Comparison of ENCODE assay signal across 19 cellular contexts in genomic region chr1:89548486-89548857, GRCh38. TPM values are rescaled to one million over a fixed set of nuclear protein-coding genes. Genes with fewer than 3 reads are reported as not detected.
DNase-seq lines count a peak whose midpoint lies in the region; ATAC-seq lines count a peak whose summit lies in the region.
"Had no signal": no experiment of that assay in that cellular context is flagged by ENCODE, and none has a peak within 500 bp of the region (broad histone marks: within the 10 kb centered on the region; RNA-seq: fewer than 3 reads in every experiment).

No MANE protein-coding gene starts in this region.

- POLR2A ChIA-PET in CD4-positive, alpha-beta memory T cell (lab: Charles Lee; ENCODE audit: partially characterized antibody), result no interaction called here

- H3K4me3 ChIP-seq in CD4-positive, alpha-beta memory T cell (ENCODE audit: low read length in 2 of 2), result no peak overlapping the region
- H3K4me3 ChIP-seq: body of pancreas, coronary artery, lung had no signal

- CTCF ChIA-PET in CD4-positive, alpha-beta memory T cell (lab: Charles Lee; ENCODE audit: partially characterized antibody), result interaction anchor here (1.0 kb wide), 1 partner anchor 65 kb away, joined by 3 read pairs; no protein-coding TSS in a partner anchor

- no peaks in the 10 kb centered on the region for H3K9me3 ChIP-seq in CD4-positive, alpha-beta memory T cell (ENCODE audit: control insufficient read depth in 1 of 2, low read length in 2 of 2)
- H3K9me3 ChIP-seq: body of pancreas had no signal

- H3K9me3 Mint-ChIP-seq in activated T-cell treated with anti-CD3 and anti-CD28 coated beads, Interleukin-2, amount 50 U/mL, for 72 hours, result no peaks in the 10 kb centered on the region
- H3K9me3 Mint-ChIP-seq in activated T-helper 2 cell treated with anti-CD3 and anti-CD28 coated beads, Interferon-gamma antibody, Interleukin-2, Interleukin-4, amounts not matched to agents 10 μg/mL and 5 μg/mL and 100 μg/mL, durations not matched to agents 14 hours and 24 hours and 36 hours, result no peaks in the 10 kb centered on the region
- no peaks in the 10 kb centered on the region for H3K9me3 Mint-ChIP-seq in stimulated activated naive CD8-positive, alpha-beta T cell treated with anti-CD3 and anti-CD28 coated beads, Interleukin-15, amount 100 ng/mL, for 72 hours
- no peaks in the 10 kb centered on the region for H3K9me3 Mint-ChIP-seq in CD4-positive, alpha-beta memory T cell
- H3K9me3 Mint-ChIP-seq: CD8-positive, alpha-beta memory T cell; H9; naive B cell had no signal

- peak overlapping the region; percentile 52 to 66 for H3K4me3 Mint-ChIP-seq in activated T-cell treated with anti-CD3 and anti-CD28 coated beads, Interleukin-2, amount 50 U/mL, for 72 hours
- no peak overlapping the region for H3K4me3 Mint-ChIP-seq in activated T-helper 2 cell treated with anti-CD3 and anti-CD28 coated beads, Interferon-gamma antibody, Interleukin-2, Interleukin-4, amounts not matched to agents 10 μg/mL and 5 μg/mL and 100 μg/mL, durations not matched to agents 14 hours and 24 hours and 36 hours (ENCODE audit: low read depth)
- H3K4me3 Mint-ChIP-seq in stimulated activated naive CD8-positive, alpha-beta T cell treated with anti-CD3 and anti-CD28 coated beads, Interleukin-15, amount 100 ng/mL, for 72 hours, result no peak overlapping the region
- H3K4me3 Mint-ChIP-seq in CD4-positive, alpha-beta memory T cell, result no peak overlapping the region
- H3K4me3 Mint-ChIP-seq: CD8-positive, alpha-beta memory T cell; H9; naive B cell had no signal

- peak overlapping the region; percentile 99 for H3K27ac Mint-ChIP-seq in activated T-cell treated with anti-CD3 and anti-CD28 coated beads, Interleukin-2, amount 50 U/mL, for 72 hours
- peak overlapping the region; percentile 63 for H3K27ac Mint-ChIP-seq in activated T-helper 2 cell treated with anti-CD3 and anti-CD28 coated beads, Interferon-gamma antibody, Interleukin-2, Interleukin-4, amounts not matched to agents 10 μg/mL and 5 μg/mL and 100 μg/mL, durations not matched to agents 14 hours and 24 hours and 36 hours
- H3K27ac Mint-ChIP-seq in stimulated activated naive CD8-positive, alpha-beta T cell treated with anti-CD3 and anti-CD28 coated beads, Interleukin-15, amount 100 ng/mL, for 72 hours, result peak overlapping the region; percentile 17 to 80
- no peak overlapping the region for H3K27ac Mint-ChIP-seq in CD4-positive, alpha-beta memory T cell
- H3K27ac Mint-ChIP-seq: CD8-positive, alpha-beta memory T cell; H9 had no signal

- H3K27ac ChIP-seq in CD4-positive, alpha-beta memory T cell (ENCODE audit: low read depth, low read length), result no peak overlapping the region

- peaks cover 8 to 17% of the 10 kb centered on the region in 2 donors for H3K36me3 Mint-ChIP-seq in activated T-cell treated with anti-CD3 and anti-CD28 coated beads, Interleukin-2, amount 50 U/mL, for 72 hours (ENCODE audit: insufficient read depth in 2 of 2)
- peaks cover 73% of the 10 kb centered on the region for H3K36me3 Mint-ChIP-seq in activated T-helper 2 cell treated with anti-CD3 and anti-CD28 coated beads, Interferon-gamma antibody, Interleukin-2, Interleukin-4, amounts not matched to agents 10 μg/mL and 5 μg/mL and 100 μg/mL, durations not matched to agents 14 hours and 24 hours and 36 hours (ENCODE audit: low read depth)
- peaks cover 10 to 18% of the 10 kb centered on the region in 2 donors for H3K36me3 Mint-ChIP-seq in CD4-positive, alpha-beta memory T cell
- H3K36me3 Mint-ChIP-seq: naive B cell had no signal

- intact Hi-C loops in activated T-helper 2 cell treated with anti-CD3 and anti-CD28 coated beads, Interferon-gamma antibody, Interleukin-2, Interleukin-4, amounts not matched to agents 10 μg/mL and 5 μg/mL and 100 μg/mL, durations not matched to agents 14 hours and 24 hours and 36 hours (cut with micrococcal nuclease), result no loop called here
- intact Hi-C loops in CD4-positive, alpha-beta memory T cell (cut with micrococcal nuclease), result loop anchor here (5.0 kb wide), 1 partner anchor 34 kb away; no protein-coding TSS in a partner anchor

- H3K27me3 Mint-ChIP-seq in activated T-cell treated with anti-CD3 and anti-CD28 coated beads, Interleukin-2, amount 50 U/mL, for 72 hours (ENCODE audit: low read depth), result no peaks in the 10 kb centered on the region
- H3K27me3 Mint-ChIP-seq in activated T-helper 2 cell treated with anti-CD3 and anti-CD28 coated beads, Interferon-gamma antibody, Interleukin-2, Interleukin-4, amounts not matched to agents 10 μg/mL and 5 μg/mL and 100 μg/mL, durations not matched to agents 14 hours and 24 hours and 36 hours (ENCODE audit: low read depth), result no peaks in the 10 kb centered on the region
- no peaks in the 10 kb centered on the region for H3K27me3 Mint-ChIP-seq in stimulated activated naive CD8-positive, alpha-beta T cell treated with anti-CD3 and anti-CD28 coated beads, Interleukin-15, amount 100 ng/mL, for 72 hours
- H3K27me3 Mint-ChIP-seq in CD4-positive, alpha-beta memory T cell, result no peaks in the 10 kb centered on the region
- H3K27me3 Mint-ChIP-seq: CD8-positive, alpha-beta memory T cell; naive B cell had no signal

- H3K36me3 ChIP-seq in CD4-positive, alpha-beta memory T cell (ENCODE audit: insufficient read depth, low read length), result no peaks in the 10 kb centered on the region

- DNase-seq in activated T-cell treated with anti-CD3 and anti-CD28 coated beads, Interleukin-2, amount 50 U/mL, for 72 hours, result no peak
- no peak for DNase-seq in activated T-cell treated with anti-CD3 and anti-CD28 coated beads, Interleukin-2, amount 50 U/mL, for 1 hour
- no peak for DNase-seq in activated T-helper 2 cell treated with anti-CD3 and anti-CD28 coated beads, Interferon-gamma antibody, Interleukin-2, Interleukin-4, amounts not matched to agents 10 μg/mL and 5 μg/mL and 100 μg/mL, durations not matched to agents 14 hours and 24 hours and 36 hours (ENCODE audit: low spot score)
- no peak for DNase-seq in stimulated activated naive CD8-positive, alpha-beta T cell treated with anti-CD3 and anti-CD28 coated beads, Interleukin-15, amount 100 ng/mL, for 72 hours
- no peak for DNase-seq in CD4-positive, alpha-beta memory T cell
- no peak for DNase-seq in iPS-NIHi7 (ENCODE audit: extremely low spot score)
- DNase-seq in activated CD8-positive, alpha-beta memory T cell treated with anti-CD3 and anti-CD28 coated beads for 24 hours, result no peak
- DNase-seq: activated CD4-positive, alpha-beta T cell treated with anti-CD3 and anti-CD28 coated beads, Interleukin-2, amount 50 U/mL, for 4 hours; activated effector memory CD4-positive, alpha-beta T cell treated with anti-CD3 and anti-CD28 coated beads, Interleukin-2, amount 50 U/mL, for 16 hours; body of pancreas; CD8-positive, alpha-beta memory T cell; erythroblast; H9; naive B cell; stimulated activated naive CD4-positive, alpha-beta T cell treated with Interleukin-2 at 50 U/mL for 16 hours had no signal

- no peak for ATAC-seq in activated T-cell treated with anti-CD3 and anti-CD28 coated beads, Interleukin-2, amount 50 U/mL, for 72 hours (replicated peaks in 1 of 2)
- peak; percentile 52 for ATAC-seq in HG03025 (IDR thresholded peaks at IDR 0.05; ENCODE audit: low FRiP score, unreplicated experiment)
- no peak for ATAC-seq in stimulated activated naive CD8-positive, alpha-beta T cell treated with anti-CD3 and anti-CD28 coated beads, Interleukin-15, amount 100 ng/mL, for 72 hours
- ATAC-seq: Panc1 had no signal

- no peaks in the 10 kb centered on the region for H3K27me3 ChIP-seq in CD4-positive, alpha-beta memory T cell (ENCODE audit: insufficient read depth, low read length)
- H3K27me3 ChIP-seq: body of pancreas had no signal

- peaks cover 95% of the 10 kb centered on the region for H3K4me1 Mint-ChIP-seq in activated T-cell treated with anti-CD3 and anti-CD28 coated beads, Interleukin-2, amount 50 U/mL, for 72 hours (ENCODE audit: low read depth)
- H3K4me1 Mint-ChIP-seq in activated T-helper 2 cell treated with anti-CD3 and anti-CD28 coated beads, Interferon-gamma antibody, Interleukin-2, Interleukin-4, amounts not matched to agents 10 μg/mL and 5 μg/mL and 100 μg/mL, durations not matched to agents 14 hours and 24 hours and 36 hours (ENCODE audit: low read depth), result peaks cover 80% of the 10 kb centered on the region
- H3K4me1 Mint-ChIP-seq in stimulated activated naive CD8-positive, alpha-beta T cell treated with anti-CD3 and anti-CD28 coated beads, Interleukin-15, amount 100 ng/mL, for 72 hours, result peaks cover 80% of the 10 kb centered on the region
- H3K4me1 Mint-ChIP-seq in CD4-positive, alpha-beta memory T cell, result peaks cover 42 to 70% (median 52%) of the 10 kb centered on the region in 4 donors

- H3K4me1 ChIP-seq in CD4-positive, alpha-beta memory T cell (ENCODE audit: insufficient read depth, low read length), result peaks cover 51% of the 10 kb centered on the region

RNA-seq across cellular contexts. Expression of gene LRRC8B, which starts 23.8 kb away (rescaled TPM):
- 10 to 100 TPM; 33.8 to 38.9 TPM for total RNA-seq in activated T-cell treated with anti-CD3 and anti-CD28 coated beads, Interleukin-2, amount 50 U/mL, for 72 hours
- total RNA-seq in activated T-helper 2 cell treated with anti-CD3 and anti-CD28 coated beads, Interferon-gamma antibody, Interleukin-2, Interleukin-4, amounts not matched to agents 10 μg/mL and 5 μg/mL and 100 μg/mL, durations not matched to agents 14 hours and 24 hours and 36 hours, result 48.2 and 48.7 TPM in 2 replicates
- 10 to 100 TPM; 15.6 to 18.1 TPM for total RNA-seq in CD4-positive, alpha-beta memory T cell
- polyA plus RNA-seq in CD4-positive, alpha-beta memory T cell, result 10 to 100 TPM; 15.0 to 18.0 TPM

Comparison
In these comparisons a context has a peak if more than half of its experiments do, and no peak if none do; other contexts are left out.
1. H3K27ac Mint-ChIP-seq: peak in activated T-cell treated with anti-CD3 and anti-CD28 coated beads, Interleukin-2, amount 50 U/mL, for 72 hours (single experiment), activated T-helper 2 cell treated with anti-CD3 and anti-CD28 coated beads, Interferon-gamma antibody, Interleukin-2, Interleukin-4, amounts not matched to agents 10 μg/mL and 5 μg/mL and 100 μg/mL, durations not matched to agents 14 hours and 24 hours and 36 hours (single experiment) and stimulated activated naive CD8-positive, alpha-beta T cell treated with anti-CD3 and anti-CD28 coated beads, Interleukin-15, amount 100 ng/mL, for 72 hours (2 of 2); none in CD4-positive, alpha-beta memory T cell (0 of 7).
2. H3K4me3 Mint-ChIP-seq: peak in activated T-cell treated with anti-CD3 and anti-CD28 coated beads, Interleukin-2, amount 50 U/mL, for 72 hours (2 of 2); none in activated T-helper 2 cell treated with anti-CD3 and anti-CD28 coated beads, Interferon-gamma antibody, Interleukin-2, Interleukin-4, amounts not matched to agents 10 μg/mL and 5 μg/mL and 100 μg/mL, durations not matched to agents 14 hours and 24 hours and 36 hours (single experiment), stimulated activated naive CD8-positive, alpha-beta T cell treated with anti-CD3 and anti-CD28 coated beads, Interleukin-15, amount 100 ng/mL, for 72 hours (0 of 2) and CD4-positive, alpha-beta memory T cell (0 of 8).